9 cellular contexts compared by ENCODE assay signal in genomic region chr3:42019144-42019952, GRCh38. TPM values are rescaled to one million over a fixed set of nuclear protein-coding genes. Genes with fewer than 3 reads are reported as not detected.
A peak's percentile ranks its signal among the peaks of the same experiment; 100 is the strongest.
DNase-seq lines count a peak whose midpoint lies in the region; ATAC-seq, FAIRE-seq and TF ChIP-seq lines count a peak whose summit lies in the region.
"Had no signal": no experiment of that assay in that cellular context is flagged by ENCODE, and none has a peak within 500 bp of the region (broad histone marks: within the 10 kb centered on the region; RNA-seq: fewer than 3 reads in every experiment).

No MANE protein-coding gene starts in this region.

- TF ChIP-seq POLR2A in GM12878 (IDR thresholded peaks at IDR 0.05; ENCODE audit: low read depth, low read length) (no peak), stomach (IDR thresholded peaks at IDR 0.05) (no peak)

- H2AFZ ChIP-seq in Loucy (ENCODE audit: low read length) = no peak overlapping the region
- H2AFZ ChIP-seq in GM12878 (ENCODE audit: control insufficient read depth, low read depth, low read length) = no peak overlapping the region
- H2AFZ ChIP-seq in smooth muscle cell (ENCODE audit: low read depth) = no peak overlapping the region

- H3K27me3 ChIP-seq in Loucy (ENCODE audit: insufficient read depth, low read length, poor library complexity, severe bottlenecking) (no peaks in the 10 kb centered on the region), GM12878 (replicated peaks in 1 of 2; ENCODE audit: control insufficient read depth in 2 of 2, insufficient read depth in 2 of 2, low read length in 1 of 2) (no peaks in the 10 kb centered on the region), liver (ENCODE audit: control insufficient read depth in 4 of 4, insufficient read depth in 4 of 4, low read length in 3 of 4) (no peaks in the 10 kb centered on the region), stomach (no peaks in the 10 kb centered on the region), smooth muscle cell (ENCODE audit: low read depth) (no peaks in the 10 kb centered on the region)

- no peak for FAIRE-seq in GM12878 (lab: Jason Lieb, UNC)

- peaks cover 77% of the 10 kb centered on the region for H3K4me1 ChIP-seq in Loucy (ENCODE audit: insufficient read depth, low read length, poor library complexity, severe bottlenecking)
- peaks cover 14% of the 10 kb centered on the region for H3K4me1 ChIP-seq in GM12878 (ENCODE audit: control insufficient read depth, insufficient read depth, low read length)
- peaks cover 11 to 65% (median 41%) of the 10 kb centered on the region in 4 donors for H3K4me1 ChIP-seq in liver (ENCODE audit: control insufficient read depth in 4 of 4, insufficient read depth in 4 of 4, low read length in 3 of 4)
- H3K4me1 ChIP-seq in stomach = peaks cover 48 to 99% (median 81%) of the 10 kb centered on the region in 4 donors
- H3K4me1 ChIP-seq in smooth muscle cell (ENCODE audit: low read depth) = peaks cover 40% of the 10 kb centered on the region

- peaks cover 100% of the 10 kb centered on the region for H3K79me2 ChIP-seq in Loucy (ENCODE audit: insufficient read depth, low read length)
- peaks cover 96% of the 10 kb centered on the region for H3K79me2 ChIP-seq in GM12878 (ENCODE audit: control insufficient read depth, insufficient read depth, low read length)
- H3K79me2 ChIP-seq in smooth muscle cell (ENCODE audit: low read depth) = peaks cover 100% of the 10 kb centered on the region

- TF ChIP-seq RAD21 in GM12878 (IDR thresholded peaks at IDR 0.05; ENCODE audit: insufficient read depth, low read depth, low read length) (no peak), liver (IDR thresholded peaks at IDR 0.05) (peak; percentile 27 to 36)

- H3K9ac ChIP-seq in Loucy (ENCODE audit: low read depth, low read length, poor library complexity, severe bottlenecking) = peak overlapping the region; percentile 17
- no peak overlapping the region for H3K9ac ChIP-seq in GM12878 (ENCODE audit: control insufficient read depth, insufficient read depth, low read length)
- no peak overlapping the region for H3K9ac ChIP-seq in liver (ENCODE audit: low read depth in 1 of 2, low read length in 2 of 2)
- no peak overlapping the region for H3K9ac ChIP-seq in smooth muscle cell (ENCODE audit: low read depth)

- H3F3A ChIP-seq in Loucy (ENCODE audit: low read depth) (no peaks in the 10 kb centered on the region), smooth muscle cell (ENCODE audit: low read depth) (peaks cover 7% of the 10 kb centered on the region)

- no peak for TF ChIP-seq CTCF in Loucy (conservative IDR thresholded peaks at IDR 0.05; ENCODE audit: low read length)
- no peak for TF ChIP-seq CTCF in GM12878 (IDR thresholded peaks at IDR 0.05 in 2 of 3, conservative IDR thresholded peaks at IDR 0.05 in 1 of 3; ENCODE audit: control insufficient read depth in 2 of 3, extremely low read depth in 1 of 3, insufficient read depth in 1 of 3, low read depth in 3 of 3, low read length in 3 of 3)
- TF ChIP-seq CTCF in liver (IDR thresholded peaks at IDR 0.05; ENCODE audit: low read depth, low read length, missing input control) = no peak
- TF ChIP-seq CTCF in stomach (IDR thresholded peaks at IDR 0.05) = no peak
- TF ChIP-seq CTCF in smooth muscle cell (IDR thresholded peaks at IDR 0.05; ENCODE audit: borderline replicate concordance, insufficient read depth, poor library complexity, severe bottlenecking) = no peak
- no peak for TF ChIP-seq CTCF in omental fat pad (IDR thresholded peaks at IDR 0.05)

- H3K27ac ChIP-seq in GM12878 (ENCODE audit: control insufficient read depth, insufficient read depth) (no peak overlapping the region), liver (ENCODE audit: low read depth in 1 of 2, low read length in 2 of 2) (peak overlapping the region; percentile 71 to 79), stomach (peak overlapping the region in 4 of 5 donors; percentile 12 to 89 (median 66)), smooth muscle cell (ENCODE audit: low read depth) (no peak overlapping the region)

- WGBS in GM12878 (ENCODE audit: insufficient coverage, insufficient replicate concordance, low lambda C conversion rate, missing lambda C conversion rate) = 55% methylated on average over 6 of the region's 6 CpGs
- WGBS in liver = 26% methylated on average over 6 of the region's 6 CpGs
- WGBS in stomach, 5 donors = 44 to 58% (median 51%) methylated on average over 6 of the region's 6 CpGs
- WGBS in smooth muscle cell (ENCODE audit: low lambda C conversion rate) = 93% methylated on average over 6 of the region's 6 CpGs

- SMC1A ChIA-PET in GM12878 (lab: Charles Lee; ENCODE audit: uncharacterized antibody, unreplicated experiment) = interaction anchor here (0.7 to 9.6 kb wide), 9 partner anchors 9 to 80 kb away, joined by 3 to 109 read pairs (median 4); partner anchors contain the start of gene ULK4

- H3K4me3 ChIP-seq in Loucy (ENCODE audit: low read length, poor library complexity, severe bottlenecking) (peak overlapping the region; percentile 90), GM12878 (peak overlapping the region; percentile 33; the same call in 1 of the 2 replicates), liver (ENCODE audit: low read depth in 1 of 3, low read length in 3 of 3) (no peak overlapping the region), stomach (no peak overlapping the region), smooth muscle cell (no peak overlapping the region)

- BruUV-seq in GM12878 (replicated peaks; lab: Mats Ljungman, UMichigan) = no TSS peak

- POLR2A ChIA-PET in GM12878 (lab: Charles Lee) = interaction anchor here (0.6 to 2.3 kb wide), 4 partner anchors 11 to 34 kb away, joined by 3 to 11 read pairs (median 4); no protein-coding TSS in a partner anchor

- in situ Hi-C loops in GM12878 (cut with MboI) = no loop called here

- intact Hi-C loops in GM12878 (cut with micrococcal nuclease; ENCODE audit: unreplicated experiment) (no loop called here), stomach (cut with DNase I; ENCODE audit: low total_unique reads) (no loop called here)

- peaks cover 83% of the 10 kb centered on the region for H4K20me1 ChIP-seq in Loucy (ENCODE audit: insufficient read depth, low read length, poor library complexity, severe bottlenecking)
- 0 out of 2 replicates have a peak, but pooled peaks cover 3% of the 10 kb centered on the region for H4K20me1 ChIP-seq in GM12878 (ENCODE audit: control insufficient read depth, insufficient read depth)
- peaks cover 22% of the 10 kb centered on the region for H4K20me1 ChIP-seq in smooth muscle cell (ENCODE audit: low read depth)

- ATAC-seq in GM12878 (no peak), omental fat pad (ENCODE audit: low FRiP score) (no peak)
- ATAC-seq: esophagus mucosa had no signal

- TF ChIP-seq EP300 in GM12878 (IDR thresholded peaks at IDR 0.05; ENCODE audit: borderline replicate concordance in 1 of 2, control insufficient read depth in 1 of 2, low read depth in 2 of 2, low read length in 2 of 2) = no peak
- TF ChIP-seq EP300 in stomach (IDR thresholded peaks at IDR 0.05) = no peak

- RAD21 ChIA-PET in GM12878 (lab: Charles Lee; ENCODE audit: unreplicated experiment) = interaction anchor here (1.0 to 1.3 kb wide), 2 partner anchors 48 to 81 kb away, joined by 3 to 4 read pairs; no protein-coding TSS in a partner anchor

- peak overlapping the region; percentile 98 for H3K4me2 ChIP-seq in Loucy (ENCODE audit: low read depth, low read length, poor library complexity, severe bottlenecking)
- peak overlapping the region; percentile 57 for H3K4me2 ChIP-seq in GM12878 (ENCODE audit: control insufficient read depth, insufficient read depth)
- H3K4me2 ChIP-seq in smooth muscle cell = no peak overlapping the region

- DNase-seq in GM12878 (ENCODE audit: low read depth, low spot score) (no peak), stomach (peak; percentile 48), smooth muscle cell (lab: John Stamatoyannopoulos, UW; ENCODE audit: unreplicated experiment) (no peak), omental fat pad (ENCODE audit: low spot score) (no peak), dedifferentiated amniotic fluid mesenchymal stem cell (ENCODE audit: extremely low spot score) (no peak)
- DNase-seq: midbrain had no signal

- H3K9me3 ChIP-seq in Loucy (ENCODE audit: insufficient read depth, low read depth, low read length) = no peaks in the 10 kb centered on the region
- no peaks in the 10 kb centered on the region for H3K9me3 ChIP-seq in GM12878 (replicated peaks; ENCODE audit: control insufficient read depth, insufficient read depth, low read length)
- no peaks in the 10 kb centered on the region for H3K9me3 ChIP-seq in liver (ENCODE audit: control insufficient read depth in 4 of 4, low read length in 3 of 4)
- H3K9me3 ChIP-seq in stomach = no peaks in the 10 kb centered on the region
- no peaks in the 10 kb centered on the region for H3K9me3 ChIP-seq in smooth muscle cell (replicated peaks; ENCODE audit: low read depth)

- H3K9me2 ChIP-seq in Loucy (replicated peaks; ENCODE audit: low read depth, low read length) = no peaks in the 10 kb centered on the region

- CTCF ChIA-PET in GM12878 (lab: Yijun Ruan, JAX) = interaction anchor here (1.1 to 1.9 kb wide), 6 partner anchors 18 to 172 kb away, joined by 4 to 8 read pairs (median 5); no protein-coding TSS in a partner anchor

- H3K36me3 ChIP-seq in Loucy (ENCODE audit: insufficient read depth, low read length) (no peaks in the 10 kb centered on the region), GM12878 (ENCODE audit: control insufficient read depth in 2 of 2, insufficient read depth in 2 of 2, low read length in 1 of 2) (no peaks in the 10 kb centered on the region), liver (ENCODE audit: control insufficient read depth in 4 of 4, insufficient read depth in 3 of 4, low read depth in 1 of 4, low read length in 3 of 4) (no peaks in the 10 kb centered on the region), stomach (no peaks in the 10 kb centered on the region), smooth muscle cell (ENCODE audit: low read depth) (no peaks in the 10 kb centered on the region)

RNA-seq across cellular contexts. Expression of gene ULK4, which starts 57.4 kb away (rescaled TPM):
- total RNA-seq in GM12878 (2013; cell fraction: nucleolus; rRNA removed) = 62.6 and 63.8 TPM in 2 replicates
- total RNA-seq in GM12878 (2014; rRNA removed) (7.6 and 7.9 TPM in 2 replicates), GM12878 (2014; rRNA removed; fragmentation: Illumina TruSeq; extraction: Trizol) (7.1 and 9.1 TPM in 2 replicates), GM12878 (2021) (6.1 and 6.2 TPM in 2 replicates), liver (10 to 100 TPM in 1 of 2 donors, 1 to 10 TPM in 1; 4.7 to 11.5 TPM), stomach (100 to 1,000 TPM in 1 of 5 donors, 10 to 100 TPM in 3, 1 to 10 TPM in 1; 2.3 to 150 (median 12.9) TPM), smooth muscle cell (10.3 and 14.2 TPM in 2 replicates), omental fat pad (10 to 100 TPM; 15.8 to 20.6 (median 16.3) TPM)
- 3.7 TPM for polyA plus RNA-seq in GM12878 (2011; ENCODE audit: low read depth)
- polyA plus RNA-seq in GM12878 (2011; rRNA removed) (3.6 and 3.8 TPM in 2 replicates), GM12878 (2014; fragmentation: Illumina TruSeq; extraction: Trizol) (3.5 and 6.8 TPM in 2 replicates), GM12878 (2014; fragmentation: Nextera tagmentation; extraction: Ambion mirVana) (1 to 10 TPM; 4.5 to 6.4 TPM), GM12878 (2014; rRNA removed) (3.9 and 6.2 TPM in 2 replicates), GM12878 (2016; fragmentation: Nextera tagmentation; extraction: Ambion mirVana) (1 to 10 TPM; 7.0 to 7.6 TPM), liver (1 to 10 TPM; 1.1 to 1.7 TPM), stomach (1 to 10 TPM; 1.6 to 3.1 (median 3.1) TPM), smooth muscle cell (4.3 and 5.4 TPM in 2 replicates)
- 1.7 and 1.9 TPM in 2 replicates for polyA plus RNA-seq in GM12878 (2011; cell fraction: cytosol; rRNA removed)
- polyA plus RNA-seq in GM12878 (2011; cell fraction: nucleus; rRNA removed) = 4.9 and 6.1 TPM in 2 replicates
- 1.9 and 2.5 TPM in 2 replicates for polyA plus RNA-seq in GM12878 (2012)
- 6.2 and 7.2 TPM in 2 replicates for polyA minus RNA-seq in GM12878 (2011; rRNA and poly(A)+ RNA removed)
- polyA minus RNA-seq in GM12878 (2011; cell fraction: cytosol; rRNA and poly(A)+ RNA removed) = 0.80 and 2.2 TPM in 2 replicates
- polyA minus RNA-seq in GM12878 (2011; cell fraction: nucleus; rRNA and poly(A)+ RNA removed) = 12.0 and 16.6 TPM in 2 replicates

Comparison
In these comparisons a context has a peak if more than half of its experiments do, and no peak if none do; other contexts are left out.
1. H3K4me3 ChIP-seq: peak in Loucy (single experiment) and GM12878 (single experiment); none in liver (0 of 3), stomach (0 of 4) and smooth muscle cell (single experiment).
2. H3K27ac ChIP-seq: peak in liver (2 of 2) and stomach (4 of 5); none in GM12878 (single experiment) and smooth muscle cell (single experiment).